ENCODE assay signal across 8 cellular contexts in genomic region chr6:2972685-2973084, GRCh38. TPM values are rescaled to one million over a fixed set of nuclear protein-coding genes. Genes with fewer than 3 reads are reported as not detected.
A peak's percentile ranks its signal among the peaks of the same experiment; 100 is the strongest.
DNase-seq lines count a peak whose midpoint lies in the region; ATAC-seq and TF ChIP-seq lines count a peak whose summit lies in the region.
"Not testable (repeated sequence)": the region's sequence is repeated elsewhere in the genome, so short reads cannot be mapped to it uniquely, and the experiment has no call there.

No MANE protein-coding gene starts in this region.

- intact Hi-C loops in activated CD4-positive, alpha-beta T cell treated with anti-CD3 and anti-CD28 coated beads, Interleukin-2, amount 10 ng/mL, durations not matched to agents 24 days and 14 days (cut with micrococcal nuclease); activated T-helper 2 cell treated with anti-CD3 and anti-CD28 coated beads, Interferon-gamma antibody, Interleukin-2, Interleukin-4, amounts not matched to agents 10 μg/mL and 5 μg/mL and 100 μg/mL, durations not matched to agents 14 hours and 24 hours and 36 hours (cut with micrococcal nuclease); MCF 10A (cut with micrococcal nuclease): not testable (repeated sequence)

- peaks cover 83% of the 10 kb centered on the region for H3K27me3 Mint-ChIP-seq in CD4-positive, CD25-positive, alpha-beta regulatory T cell
- H3K27me3 Mint-ChIP-seq in IgD-negative memory B cell; MCF 10A (ENCODE audit: insufficient read depth, unreplicated experiment): not testable (repeated sequence)
- peaks cover 51% of the 10 kb centered on the region for H3K27me3 Mint-ChIP-seq in activated CD4-positive, alpha-beta T cell treated with anti-CD3 and anti-CD28 coated beads, Interleukin-2, amount 10 ng/mL, durations not matched to agents 24 days and 14 days
- peaks cover 11% of the 10 kb centered on the region for H3K27me3 Mint-ChIP-seq in activated T-helper 2 cell treated with anti-CD3 and anti-CD28 coated beads, Interferon-gamma antibody, Interleukin-2, Interleukin-4, amounts not matched to agents 10 μg/mL and 5 μg/mL and 100 μg/mL, durations not matched to agents 14 hours and 24 hours and 36 hours (ENCODE audit: low read depth)
- peaks cover 18% of the 10 kb centered on the region for H3K27me3 Mint-ChIP-seq in nephron progenitor cell (ENCODE audit: low read depth, poor library complexity)

- H3K9me3 ChIP-seq in CD4-positive, CD25-positive, alpha-beta regulatory T cell (ENCODE audit: control insufficient read depth in 2 of 2, low read length in 2 of 2); hepatocyte (ENCODE audit: low read depth); thoracic aorta: not testable (repeated sequence)

- not testable (repeated sequence) for ATAC-seq in CD4-positive, CD25-positive, alpha-beta regulatory T cell (ENCODE audit: low read depth in 2 of 2); thoracic aorta (ENCODE audit: insufficient number of reproducible peaks, low FRiP score, low read depth)

- TF ChIP-seq CTCF in MCF 10A (IDR thresholded peaks at IDR 0.05; ENCODE audit: unreplicated experiment); hepatocyte (IDR thresholded peaks at IDR 0.05; ENCODE audit: poor library complexity); nephron progenitor cell (IDR thresholded peaks at IDR 0.05); thoracic aorta (IDR thresholded peaks at IDR 0.05): not testable (repeated sequence)

- H3K4me1 Mint-ChIP-seq in CD4-positive, CD25-positive, alpha-beta regulatory T cell, result peaks cover 5 to 38% (median 11%) of the 10 kb centered on the region in 4 donors
- H3K4me1 Mint-ChIP-seq in IgD-negative memory B cell, result peaks cover 14 to 38% (median 31%) of the 10 kb centered on the region in 3 donors
- peaks cover 11% of the 10 kb centered on the region for H3K4me1 Mint-ChIP-seq in activated CD4-positive, alpha-beta T cell treated with anti-CD3 and anti-CD28 coated beads, Interleukin-2, amount 10 ng/mL, durations not matched to agents 24 days and 14 days
- peaks cover 42% of the 10 kb centered on the region for H3K4me1 Mint-ChIP-seq in activated T-helper 2 cell treated with anti-CD3 and anti-CD28 coated beads, Interferon-gamma antibody, Interleukin-2, Interleukin-4, amounts not matched to agents 10 μg/mL and 5 μg/mL and 100 μg/mL, durations not matched to agents 14 hours and 24 hours and 36 hours (ENCODE audit: low read depth)
- H3K4me1 Mint-ChIP-seq in MCF 10A (ENCODE audit: insufficient read depth, unreplicated experiment), result not testable (repeated sequence)
- peaks cover 31% of the 10 kb centered on the region for H3K4me1 Mint-ChIP-seq in nephron progenitor cell

- not testable (repeated sequence) for DNase-seq in CD4-positive, CD25-positive, alpha-beta regulatory T cell; activated CD4-positive, alpha-beta T cell treated with anti-CD3 and anti-CD28 coated beads, Interleukin-2, amount 10 ng/mL, durations not matched to agents 24 days and 14 days; activated T-helper 2 cell treated with anti-CD3 and anti-CD28 coated beads, Interferon-gamma antibody, Interleukin-2, Interleukin-4, amounts not matched to agents 10 μg/mL and 5 μg/mL and 100 μg/mL, durations not matched to agents 14 hours and 24 hours and 36 hours (ENCODE audit: low spot score); MCF 10A (ENCODE audit: unreplicated experiment); hepatocyte (ENCODE audit: low spot score); nephron progenitor cell; thoracic aorta (ENCODE audit: low spot score)

- POLR2A ChIA-PET in MCF 10A (lab: Yijun Ruan, JAX), result interaction anchor here (2.3 to 4.8 kb wide), 2 partner anchors 16 kb away, joined by 45 to 65 read pairs; no protein-coding TSS in a partner anchor

- H3K27ac ChIP-seq in CD4-positive, CD25-positive, alpha-beta regulatory T cell (ENCODE audit: insufficient read depth, low read length, poor library complexity, severe bottlenecking), result not testable (repeated sequence)
- peak overlapping the region; percentile 97 for H3K27ac ChIP-seq in hepatocyte
- H3K27ac ChIP-seq in thoracic aorta, result peak overlapping the region; percentile 98

- H3K79me2 ChIP-seq in hepatocyte, result peaks cover 17% of the 10 kb centered on the region

- WGBS in hepatocyte (ENCODE audit: low lambda C conversion rate, missing lambda C conversion rate), result 97% methylated on average over 5 of the region's 5 CpGs

- peak overlapping the region in 2 of 3 donors; percentile 7 to 94 for H3K27ac Mint-ChIP-seq in CD4-positive, CD25-positive, alpha-beta regulatory T cell
- H3K27ac Mint-ChIP-seq in IgD-negative memory B cell, result peak overlapping the region in 2 of 3 donors; percentile 89 to 93
- H3K27ac Mint-ChIP-seq in activated CD4-positive, alpha-beta T cell treated with anti-CD3 and anti-CD28 coated beads, Interleukin-2, amount 10 ng/mL, durations not matched to agents 24 days and 14 days; activated T-helper 2 cell treated with anti-CD3 and anti-CD28 coated beads, Interferon-gamma antibody, Interleukin-2, Interleukin-4, amounts not matched to agents 10 μg/mL and 5 μg/mL and 100 μg/mL, durations not matched to agents 14 hours and 24 hours and 36 hours; MCF 10A (ENCODE audit: low read depth, unreplicated experiment); nephron progenitor cell: not testable (repeated sequence)

- not testable (repeated sequence) for H3K4me3 ChIP-seq in CD4-positive, CD25-positive, alpha-beta regulatory T cell (ENCODE audit: low read depth, low read length); hepatocyte; thoracic aorta

- BruUV-seq in MCF 10A (replicated peaks; lab: Mats Ljungman, UMichigan), result not testable (repeated sequence)

- H3K27me3 ChIP-seq in CD4-positive, CD25-positive, alpha-beta regulatory T cell (ENCODE audit: control insufficient read depth, insufficient read depth, low read length), result peaks cover 17% of the 10 kb centered on the region
- not testable (repeated sequence) for H3K27me3 ChIP-seq in hepatocyte; thoracic aorta (replicated peaks; ENCODE audit: insufficient read depth)

- H3K9me3 Mint-ChIP-seq in CD4-positive, CD25-positive, alpha-beta regulatory T cell; IgD-negative memory B cell; activated CD4-positive, alpha-beta T cell treated with anti-CD3 and anti-CD28 coated beads, Interleukin-2, amount 10 ng/mL, durations not matched to agents 24 days and 14 days; activated T-helper 2 cell treated with anti-CD3 and anti-CD28 coated beads, Interferon-gamma antibody, Interleukin-2, Interleukin-4, amounts not matched to agents 10 μg/mL and 5 μg/mL and 100 μg/mL, durations not matched to agents 14 hours and 24 hours and 36 hours; MCF 10A (ENCODE audit: unreplicated experiment); nephron progenitor cell: not testable (repeated sequence)

- not testable (repeated sequence) for H3K9me2 ChIP-seq in hepatocyte (replicated peaks; ENCODE audit: insufficient read depth)

- peak overlapping the region; percentile 71 to 92 (median 88) for H3K4me3 Mint-ChIP-seq in CD4-positive, CD25-positive, alpha-beta regulatory T cell
- H3K4me3 Mint-ChIP-seq in IgD-negative memory B cell (peak overlapping the region; percentile 9 to 96 (median 90)), MCF 10A (ENCODE audit: unreplicated experiment) (peak overlapping the region; percentile 81), nephron progenitor cell (peak overlapping the region; percentile 83)
- peak overlapping the region; percentile 33 for H3K4me3 Mint-ChIP-seq in activated CD4-positive, alpha-beta T cell treated with anti-CD3 and anti-CD28 coated beads, Interleukin-2, amount 10 ng/mL, durations not matched to agents 24 days and 14 days
- H3K4me3 Mint-ChIP-seq in activated T-helper 2 cell treated with anti-CD3 and anti-CD28 coated beads, Interferon-gamma antibody, Interleukin-2, Interleukin-4, amounts not matched to agents 10 μg/mL and 5 μg/mL and 100 μg/mL, durations not matched to agents 14 hours and 24 hours and 36 hours (ENCODE audit: low read depth), result peak overlapping the region; percentile 82

- H4K20me1 ChIP-seq in hepatocyte (ENCODE audit: insufficient read depth, poor library complexity, severe bottlenecking), result not testable (repeated sequence)

- H3K4me2 ChIP-seq in hepatocyte, result peak overlapping the region; percentile 87

- H3K36me3 Mint-ChIP-seq in CD4-positive, CD25-positive, alpha-beta regulatory T cell; IgD-negative memory B cell; activated CD4-positive, alpha-beta T cell treated with anti-CD3 and anti-CD28 coated beads, Interleukin-2, amount 10 ng/mL, durations not matched to agents 24 days and 14 days (ENCODE audit: low read depth); MCF 10A (ENCODE audit: insufficient read depth, unreplicated experiment); nephron progenitor cell (ENCODE audit: low read depth): not testable (repeated sequence)
- peaks cover 22% of the 10 kb centered on the region for H3K36me3 Mint-ChIP-seq in activated T-helper 2 cell treated with anti-CD3 and anti-CD28 coated beads, Interferon-gamma antibody, Interleukin-2, Interleukin-4, amounts not matched to agents 10 μg/mL and 5 μg/mL and 100 μg/mL, durations not matched to agents 14 hours and 24 hours and 36 hours (ENCODE audit: low read depth)

- H3K4me1 ChIP-seq in CD4-positive, CD25-positive, alpha-beta regulatory T cell (ENCODE audit: control insufficient read depth, insufficient read depth, low read length, poor library complexity, severe bottlenecking), result peaks cover 16% of the 10 kb centered on the region
- peaks cover 21% of the 10 kb centered on the region for H3K4me1 ChIP-seq in hepatocyte (ENCODE audit: insufficient read depth)
- peaks cover 10 to 25% of the 10 kb centered on the region in 2 donors for H3K4me1 ChIP-seq in thoracic aorta (ENCODE audit: control insufficient read depth in 1 of 2, low read depth in 2 of 2)

- CTCF ChIA-PET in MCF 10A (lab: Yijun Ruan, JAX), result interaction anchor here (0.6 to 2.4 kb wide), 2 partner anchors 16 kb away, joined by 3 to 10 read pairs; no protein-coding TSS in a partner anchor

- H3K36me3 ChIP-seq in CD4-positive, CD25-positive, alpha-beta regulatory T cell (ENCODE audit: control insufficient read depth, insufficient read depth, low read length); hepatocyte (replicated peaks; ENCODE audit: insufficient read depth, low read depth); thoracic aorta: not testable (repeated sequence)

- not testable (repeated sequence) for H2AFZ ChIP-seq in hepatocyte

RNA-seq across cellular contexts. Expression of gene SERPINB6, which starts 1.3 kb away (rescaled TPM):
- total RNA-seq in CD4-positive, CD25-positive, alpha-beta regulatory T cell, result 3.9 TPM
- 10 to 100 TPM; 17.3 to 79.9 (median 40.7) TPM for polyA plus RNA-seq in CD4-positive, CD25-positive, alpha-beta regulatory T cell
- polyA plus RNA-seq in IgD-negative memory B cell (77.8 TPM), hepatocyte (109 and 117 TPM in 2 replicates)
- 33.1 and 36.2 TPM in 2 replicates for total RNA-seq in activated CD4-positive, alpha-beta T cell treated with anti-CD3 and anti-CD28 coated beads, Interleukin-2, amount 10 ng/mL, durations not matched to agents 24 days and 14 days
- 72.0 and 73.0 TPM in 2 replicates for total RNA-seq in activated T-helper 2 cell treated with anti-CD3 and anti-CD28 coated beads, Interferon-gamma antibody, Interleukin-2, Interleukin-4, amounts not matched to agents 10 μg/mL and 5 μg/mL and 100 μg/mL, durations not matched to agents 14 hours and 24 hours and 36 hours
- total RNA-seq in MCF 10A (2022) (68.5 and 75.6 TPM in 2 replicates), hepatocyte (77.7 and 87.9 TPM in 2 replicates), thoracic aorta (100 to 1,000 TPM; 161 to 180 TPM)

RNA-seq across cellular contexts. Expression of gene NQO2, which starts 27.0 kb away (rescaled TPM):
- 27.4 TPM for total RNA-seq in CD4-positive, CD25-positive, alpha-beta regulatory T cell
- 100 to 1,000 TPM in 1 of 4 donors, 10 to 100 TPM in 3; 57.5 to 109 (median 68.6) TPM for polyA plus RNA-seq in CD4-positive, CD25-positive, alpha-beta regulatory T cell
- polyA plus RNA-seq in IgD-negative memory B cell (27.6 TPM), hepatocyte (28.6 and 38.5 TPM in 2 replicates)
- total RNA-seq in activated CD4-positive, alpha-beta T cell treated with anti-CD3 and anti-CD28 coated beads, Interleukin-2, amount 10 ng/mL, durations not matched to agents 24 days and 14 days, result 29.1 and 34.0 TPM in 2 replicates
- total RNA-seq in activated T-helper 2 cell treated with anti-CD3 and anti-CD28 coated beads, Interferon-gamma antibody, Interleukin-2, Interleukin-4, amounts not matched to agents 10 μg/mL and 5 μg/mL and 100 μg/mL, durations not matched to agents 14 hours and 24 hours and 36 hours, result 42.5 and 45.6 TPM in 2 replicates
- total RNA-seq in MCF 10A (2022) (18.6 and 20.0 TPM in 2 replicates), hepatocyte (22.5 and 23.4 TPM in 2 replicates), thoracic aorta (10 to 100 TPM; 23.0 to 25.7 TPM)

Comparison
In these comparisons a context has a peak if more than half of its experiments do, and no peak if none do; other contexts are left out.
1. H3K4me3 Mint-ChIP-seq: peak in every context shown above with its lines; median percentile 90 in IgD-negative memory B cell; 88 in CD4-positive, CD25-positive, alpha-beta regulatory T cell; 83 in nephron progenitor cell; 82 in activated T-helper 2 cell treated with anti-CD3 and anti-CD28 coated beads, Interferon-gamma antibody, Interleukin-2, Interleukin-4, amounts not matched to agents 10 μg/mL and 5 μg/mL and 100 μg/mL, durations not matched to agents 14 hours and 24 hours and 36 hours; 81 in MCF 10A; 33 in activated CD4-positive, alpha-beta T cell treated with anti-CD3 and anti-CD28 coated beads, Interleukin-2, amount 10 ng/mL, durations not matched to agents 24 days and 14 days.